1 cellular context compared by ENCODE assay signal in genomic region chr10:119750391-119751230, GRCh38.
TF ChIP-seq lines count a peak whose summit lies in the region.

No MANE protein-coding gene starts in this region.

TF ChIP-seq in K562, 482 proteins besides CTCF, POLR2A, EP300 and RAD21 (continued from another document):
- TF ChIP-seq DEAF1 (CRISPR knock-in tag; IDR thresholded peaks at IDR 0.05) = peak; percentile 87
- peak; percentile 35 for TF ChIP-seq KLF16 (IDR thresholded peaks at IDR 0.05)
- TF ChIP-seq NCOA6 (IDR thresholded peaks at IDR 0.05) = no peak
- TF ChIP-seq ZNF407 (IDR thresholded peaks at IDR 0.05; ENCODE audit: low read depth) = no peak
- peak; percentile 57; the same call in 1 of the 2 replicates for TF ChIP-seq CC2D1A (IDR thresholded peaks at IDR 0.05)
- peak; percentile 80 for TF ChIP-seq SMC3 (conservative IDR thresholded peaks at IDR 0.05; ENCODE audit: insufficient read depth, low read depth, low read length)
- TF ChIP-seq FOXJ3 (CRISPR knock-in tag; IDR thresholded peaks at IDR 0.05) = no peak
- no peak for TF ChIP-seq TAF9B (IDR thresholded peaks at IDR 0.05; ENCODE audit: partially characterized antibody)
- TF ChIP-seq ZNF778 (CRISPR knock-in tag; IDR thresholded peaks at IDR 0.05) = no peak
- no peak for TF ChIP-seq ZNF224 (CRISPR knock-in tag; IDR thresholded peaks at IDR 0.05)
- peak; percentile 10; the same call in 1 of the 2 replicates for TF ChIP-seq ATF7 (IDR thresholded peaks at IDR 0.05)
- TF ChIP-seq WHSC1 (IDR thresholded peaks at IDR 0.05; ENCODE audit: low read length) = no peak
- TF ChIP-seq KDM1A (IDR thresholded peaks at IDR 0.05) = peak; percentile 39 to 44; a peak in 2 of 4 replicates
